In the genomic region with DNA sequence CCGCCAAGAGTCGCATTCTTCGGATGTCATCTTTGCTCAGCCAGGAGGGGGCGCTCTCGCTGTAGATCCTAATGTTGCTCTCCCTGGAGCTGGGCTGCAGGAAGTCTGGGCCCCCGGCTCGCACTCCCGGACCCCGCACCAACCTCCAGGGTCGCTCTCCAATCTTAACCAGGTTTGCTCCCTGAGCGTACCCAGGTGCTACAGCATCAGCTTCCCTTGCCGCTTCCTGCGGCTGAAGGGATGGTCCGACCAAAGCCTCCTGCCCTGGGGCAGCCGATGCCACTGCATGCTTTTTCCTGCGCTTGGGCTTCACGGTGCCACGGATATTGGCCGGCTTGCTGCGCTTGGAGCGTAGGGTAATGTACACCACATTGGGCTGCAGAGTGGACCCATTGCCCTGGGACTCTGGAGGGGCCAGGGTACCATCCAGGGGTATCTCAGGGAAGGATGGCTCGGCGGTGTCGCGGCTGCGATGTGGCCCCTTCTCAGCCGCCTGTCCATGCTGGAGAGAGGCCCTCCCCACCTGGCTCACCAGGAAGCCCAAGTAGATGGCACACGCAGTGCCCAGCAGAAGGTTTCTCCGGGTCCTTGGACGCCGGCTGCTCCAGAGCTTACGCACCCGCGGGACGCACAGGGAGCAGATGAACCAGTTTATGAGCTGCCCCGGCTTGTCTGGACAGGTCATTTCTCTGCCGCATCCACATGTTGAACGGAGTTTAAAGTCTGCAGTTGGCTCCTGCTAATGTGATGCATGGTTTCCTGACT, we compare ENCODE assay signal across 1 cellular context.
A peak's percentile ranks its signal among the peaks of the same experiment; 100 is the strongest.
TF ChIP-seq lines count a peak whose summit lies in the region.

No MANE protein-coding gene starts in this region.

TF ChIP-seq in HepG2, 621 proteins besides CTCF, POLR2A, EP300 and RAD21 (continued from another document and continues in another):
- TF ChIP-seq EED (CRISPR knock-in tag; IDR thresholded peaks at IDR 0.05) (no peak), ZFP41 (CRISPR knock-in tag; IDR thresholded peaks at IDR 0.05; ENCODE audit: borderline replicate concordance) (no peak; the same call in 1 of the 2 replicates), ELF1 (CRISPR knock-in tag; IDR thresholded peaks at IDR 0.05) (no peak), ATF7 (IDR thresholded peaks at IDR 0.05) (no peak), ATF7 (CRISPR knock-in tag; IDR thresholded peaks at IDR 0.05) (no peak; the same call in 1 of the 2 replicates), PHF21A (CRISPR knock-in tag; IDR thresholded peaks at IDR 0.05) (no peak), ZFP90 (CRISPR knock-in tag; IDR thresholded peaks at IDR 0.05; ENCODE audit: borderline replicate concordance) (no peak; the same call in none of the 2 replicates), TCF7 (IDR thresholded peaks at IDR 0.05; ENCODE audit: low read depth) (no peak), REPIN1 (CRISPR knock-in tag; IDR thresholded peaks at IDR 0.05; ENCODE audit: borderline replicate concordance, low read depth) (no peak), CHCHD3 (CRISPR knock-in tag; IDR thresholded peaks at IDR 0.05) (no peak), RCOR2 (CRISPR knock-in tag; IDR thresholded peaks at IDR 0.05) (peak; percentile 83; the same call in 1 of the 2 replicates), RBAK (CRISPR knock-in tag; IDR thresholded peaks at IDR 0.05) (no peak), ISX (CRISPR knock-in tag; conservative IDR thresholded peaks at IDR 0.05) (no peak), CEBPB (IDR thresholded peaks at IDR 0.05; ENCODE audit: borderline replicate concordance, low read depth, low read length) (no peak), HHEX (CRISPR knock-in tag; IDR thresholded peaks at IDR 0.05) (no peak), GLI4 (CRISPR knock-in tag; IDR thresholded peaks at IDR 0.05; ENCODE audit: borderline replicate concordance) (no peak; the same call in 1 of the 2 replicates), ZNF530 (CRISPR knock-in tag; IDR thresholded peaks at IDR 0.05; ENCODE audit: low read depth) (no peak), NFIB (CRISPR knock-in tag; IDR thresholded peaks at IDR 0.05; ENCODE audit: borderline replicate concordance) (no peak), MTA3 (CRISPR knock-in tag; IDR thresholded peaks at IDR 0.05) (no peak), CHD2 (IDR thresholded peaks at IDR 0.05; ENCODE audit: low read depth, low read length) (no peak), PAWR (CRISPR knock-in tag; IDR thresholded peaks at IDR 0.05; ENCODE audit: borderline replicate concordance) (no peak), PAF1 (CRISPR knock-in tag; IDR thresholded peaks at IDR 0.05) (no peak), ZNF264 (CRISPR knock-in tag; IDR thresholded peaks at IDR 0.05) (0 out of 2 replicates have a peak, but pooled peaks have one; percentile 29), NCOR1 (IDR thresholded peaks at IDR 0.05; ENCODE audit: borderline replicate concordance, low read length) (no peak), ZNF605 (CRISPR knock-in tag; IDR thresholded peaks at IDR 0.05) (peak; percentile 69), ZNF556 (CRISPR knock-in tag; IDR thresholded peaks at IDR 0.05; ENCODE audit: borderline replicate concordance) (peak; percentile 72), SALL2 (CRISPR knock-in tag; IDR thresholded peaks at IDR 0.05) (no peak; the same call in 1 of the 2 replicates), MXI1 (IDR thresholded peaks at IDR 0.05; ENCODE audit: borderline replicate concordance, low read depth, low read length) (no peak), ARNTL (CRISPR knock-in tag; IDR thresholded peaks at IDR 0.05) (no peak), ZNF256 (CRISPR knock-in tag; conservative IDR thresholded peaks at IDR 0.05) (no peak), ZFP36 (IDR thresholded peaks at IDR 0.05; ENCODE audit: borderline replicate concordance, low read depth, low read length, partially characterized antibody) (no peak), HMGA1 (CRISPR knock-in tag; conservative IDR thresholded peaks at IDR 0.05) (no peak), ZNF136 (CRISPR knock-in tag; IDR thresholded peaks at IDR 0.05; ENCODE audit: low read depth) (no peak), FOXO1 (CRISPR knock-in tag; IDR thresholded peaks at IDR 0.05) (peak; percentile 40; the same call in 1 of the 2 replicates)
- TF ChIP-seq, protein P1, sequence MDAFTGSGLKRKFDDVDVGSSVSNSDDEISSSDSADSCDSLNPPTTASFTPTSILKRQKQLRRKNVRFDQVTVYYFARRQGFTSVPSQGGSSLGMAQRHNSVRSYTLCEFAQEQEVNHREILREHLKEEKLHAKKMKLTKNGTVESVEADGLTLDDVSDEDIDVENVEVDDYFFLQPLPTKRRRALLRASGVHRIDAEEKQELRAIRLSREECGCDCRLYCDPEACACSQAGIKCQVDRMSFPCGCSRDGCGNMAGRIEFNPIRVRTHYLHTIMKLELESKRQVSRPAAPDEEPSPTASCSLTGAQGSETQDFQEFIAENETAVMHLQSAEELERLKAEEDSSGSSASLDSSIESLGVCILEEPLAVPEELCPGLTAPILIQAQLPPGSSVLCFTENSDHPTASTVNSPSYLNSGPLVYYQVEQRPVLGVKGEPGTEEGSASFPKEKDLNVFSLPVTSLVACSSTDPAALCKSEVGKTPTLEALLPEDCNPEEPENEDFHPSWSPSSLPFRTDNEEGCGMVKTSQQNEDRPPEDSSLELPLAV (CRISPR knock-in tag; conservative IDR thresholded peaks at IDR 0.05; ENCODE audit: low read depth): no peak
- TF ChIP-seq, protein P2, sequence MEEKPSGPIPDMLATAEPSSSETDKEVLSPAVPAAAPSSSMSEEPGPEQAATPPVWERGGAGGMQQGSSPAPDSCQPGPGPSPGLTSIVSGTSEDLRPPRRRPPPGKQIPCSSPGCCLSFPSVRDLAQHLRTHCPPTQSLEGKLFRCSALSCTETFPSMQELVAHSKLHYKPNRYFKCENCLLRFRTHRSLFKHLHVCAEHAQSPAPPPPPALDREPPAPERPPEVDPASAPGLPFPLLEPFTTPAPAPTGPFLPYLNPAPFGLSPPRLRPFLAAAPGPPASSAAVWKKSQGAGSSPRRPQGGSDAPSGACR (CRISPR knock-in tag; IDR thresholded peaks at IDR 0.05): no peak
- TF ChIP-seq, protein P3, sequence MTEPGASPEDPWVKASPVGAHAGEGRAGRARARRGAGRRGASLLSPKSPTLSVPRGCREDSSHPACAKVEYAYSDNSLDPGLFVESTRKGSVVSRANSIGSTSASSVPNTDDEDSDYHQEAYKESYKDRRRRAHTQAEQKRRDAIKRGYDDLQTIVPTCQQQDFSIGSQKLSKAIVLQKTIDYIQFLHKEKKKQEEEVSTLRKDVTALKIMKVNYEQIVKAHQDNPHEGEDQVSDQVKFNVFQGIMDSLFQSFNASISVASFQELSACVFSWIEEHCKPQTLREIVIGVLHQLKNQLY (CRISPR knock-in tag; IDR thresholded peaks at IDR 0.05): no peak
- TF ChIP-seq, protein P4, sequence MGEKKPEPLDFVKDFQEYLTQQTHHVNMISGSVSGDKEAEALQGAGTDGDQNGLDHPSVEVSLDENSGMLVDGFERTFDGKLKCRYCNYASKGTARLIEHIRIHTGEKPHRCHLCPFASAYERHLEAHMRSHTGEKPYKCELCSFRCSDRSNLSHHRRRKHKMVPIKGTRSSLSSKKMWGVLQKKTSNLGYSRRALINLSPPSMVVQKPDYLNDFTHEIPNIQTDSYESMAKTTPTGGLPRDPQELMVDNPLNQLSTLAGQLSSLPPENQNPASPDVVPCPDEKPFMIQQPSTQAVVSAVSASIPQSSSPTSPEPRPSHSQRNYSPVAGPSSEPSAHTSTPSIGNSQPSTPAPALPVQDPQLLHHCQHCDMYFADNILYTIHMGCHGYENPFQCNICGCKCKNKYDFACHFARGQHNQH (CRISPR knock-in tag; IDR thresholded peaks at IDR 0.05): no peak
- TF ChIP-seq, protein P5, sequence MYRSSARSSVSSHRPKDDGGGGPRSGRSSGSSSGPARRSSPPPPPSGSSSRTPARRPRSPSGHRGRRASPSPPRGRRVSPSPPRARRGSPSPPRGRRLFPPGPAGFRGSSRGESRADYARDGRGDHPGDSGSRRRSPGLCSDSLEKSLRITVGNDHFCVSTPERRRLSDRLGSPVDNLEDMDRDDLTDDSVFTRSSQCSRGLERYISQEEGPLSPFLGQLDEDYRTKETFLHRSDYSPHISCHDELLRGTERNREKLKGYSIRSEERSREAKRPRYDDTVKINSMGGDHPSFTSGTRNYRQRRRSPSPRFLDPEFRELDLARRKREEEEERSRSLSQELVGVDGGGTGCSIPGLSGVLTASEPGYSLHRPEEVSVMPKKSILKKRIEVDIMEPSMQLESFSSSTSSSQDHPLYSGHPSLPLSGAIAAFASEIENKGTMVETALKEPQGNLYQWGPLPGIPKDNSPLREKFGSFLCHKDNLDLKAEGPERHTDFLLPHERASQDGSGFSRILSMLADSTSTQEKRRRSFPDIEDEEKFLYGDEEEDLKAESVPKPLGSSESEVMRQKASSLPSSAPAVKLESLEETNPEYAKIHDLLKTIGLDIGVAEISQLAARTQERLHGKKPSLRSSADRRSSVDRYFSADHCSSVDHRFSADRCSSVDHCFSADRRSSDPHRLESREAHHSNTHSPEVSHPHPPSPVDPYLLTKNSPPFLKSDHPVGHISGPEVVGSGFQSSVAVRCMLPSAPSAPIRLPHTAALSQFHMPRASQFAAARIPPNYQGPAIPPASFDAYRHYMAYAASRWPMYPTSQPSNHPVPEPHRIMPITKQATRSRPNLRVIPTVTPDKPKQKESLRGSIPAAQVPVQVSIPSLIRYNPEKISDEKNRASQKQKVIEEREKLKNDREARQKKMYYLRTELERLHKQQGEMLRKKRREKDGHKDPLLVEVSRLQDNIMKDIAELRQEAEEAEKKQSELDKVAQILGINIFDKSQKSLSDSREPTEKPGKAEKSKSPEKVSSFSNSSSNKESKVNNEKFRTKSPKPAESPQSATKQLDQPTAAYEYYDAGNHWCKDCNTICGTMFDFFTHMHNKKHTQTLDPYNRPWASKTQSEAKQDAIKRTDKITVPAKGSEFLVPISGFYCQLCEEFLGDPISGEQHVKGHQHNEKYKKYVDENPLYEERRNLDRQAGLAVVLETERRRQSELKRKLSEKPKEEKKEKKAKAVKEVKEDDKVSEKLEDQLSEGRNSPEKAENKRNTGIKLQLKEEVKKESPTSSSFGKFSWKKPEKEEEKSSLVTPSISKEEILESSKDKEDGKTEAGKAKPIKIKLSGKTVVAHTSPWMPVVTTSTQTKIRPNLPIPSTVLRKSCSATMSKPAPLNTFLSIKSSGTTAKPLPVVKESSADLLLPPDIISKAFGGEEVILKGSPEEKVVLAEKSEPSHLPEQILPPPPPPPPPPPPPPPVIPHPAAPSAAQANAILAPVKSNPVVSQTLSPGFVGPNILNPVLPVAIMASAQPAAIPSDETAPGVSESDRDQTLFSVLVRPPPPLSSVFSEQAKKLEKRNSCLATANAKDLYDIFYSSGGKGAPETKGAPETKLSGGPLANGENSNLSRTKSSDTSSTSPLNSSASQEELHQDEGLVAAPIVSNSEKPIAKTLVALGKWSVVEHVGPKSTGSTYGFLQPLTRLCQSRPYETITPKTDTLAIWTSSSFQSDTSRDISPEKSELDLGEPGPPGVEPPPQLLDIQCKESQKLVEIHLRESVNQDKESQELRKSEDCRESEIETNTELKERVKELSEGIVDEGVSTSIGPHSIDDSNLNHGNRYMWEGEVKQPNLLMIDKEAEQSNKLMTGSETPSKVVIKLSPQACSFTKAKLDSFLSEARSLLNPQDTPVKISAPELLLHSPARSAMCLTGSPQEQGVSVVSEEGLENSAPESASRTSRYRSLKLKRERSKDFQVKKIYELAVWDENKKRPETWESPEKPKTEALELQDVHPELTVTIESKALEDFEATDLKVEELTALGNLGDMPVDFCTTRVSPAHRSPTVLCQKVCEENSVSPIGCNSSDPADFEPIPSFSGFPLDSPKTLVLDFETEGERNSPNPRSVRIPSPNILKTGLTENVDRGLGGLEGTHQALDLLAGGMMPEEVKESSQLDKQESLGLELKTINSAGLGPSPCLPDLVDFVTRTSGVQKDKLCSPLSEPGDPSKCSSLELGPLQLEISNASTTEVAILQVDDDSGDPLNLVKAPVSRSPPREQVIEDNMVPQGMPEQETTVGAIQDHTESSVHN (CRISPR knock-in tag; IDR thresholded peaks at IDR 0.05): peak; percentile 64; the same call in 1 of the 2 replicates
- TF ChIP-seq, protein P6, sequence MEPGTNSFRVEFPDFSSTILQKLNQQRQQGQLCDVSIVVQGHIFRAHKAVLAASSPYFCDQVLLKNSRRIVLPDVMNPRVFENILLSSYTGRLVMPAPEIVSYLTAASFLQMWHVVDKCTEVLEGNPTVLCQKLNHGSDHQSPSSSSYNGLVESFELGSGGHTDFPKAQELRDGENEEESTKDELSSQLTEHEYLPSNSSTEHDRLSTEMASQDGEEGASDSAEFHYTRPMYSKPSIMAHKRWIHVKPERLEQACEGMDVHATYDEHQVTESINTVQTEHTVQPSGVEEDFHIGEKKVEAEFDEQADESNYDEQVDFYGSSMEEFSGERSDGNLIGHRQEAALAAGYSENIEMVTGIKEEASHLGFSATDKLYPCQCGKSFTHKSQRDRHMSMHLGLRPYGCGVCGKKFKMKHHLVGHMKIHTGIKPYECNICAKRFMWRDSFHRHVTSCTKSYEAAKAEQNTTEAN (CRISPR knock-in tag; conservative IDR thresholded peaks at IDR 0.05): no peak
- TF ChIP-seq, protein P7, sequence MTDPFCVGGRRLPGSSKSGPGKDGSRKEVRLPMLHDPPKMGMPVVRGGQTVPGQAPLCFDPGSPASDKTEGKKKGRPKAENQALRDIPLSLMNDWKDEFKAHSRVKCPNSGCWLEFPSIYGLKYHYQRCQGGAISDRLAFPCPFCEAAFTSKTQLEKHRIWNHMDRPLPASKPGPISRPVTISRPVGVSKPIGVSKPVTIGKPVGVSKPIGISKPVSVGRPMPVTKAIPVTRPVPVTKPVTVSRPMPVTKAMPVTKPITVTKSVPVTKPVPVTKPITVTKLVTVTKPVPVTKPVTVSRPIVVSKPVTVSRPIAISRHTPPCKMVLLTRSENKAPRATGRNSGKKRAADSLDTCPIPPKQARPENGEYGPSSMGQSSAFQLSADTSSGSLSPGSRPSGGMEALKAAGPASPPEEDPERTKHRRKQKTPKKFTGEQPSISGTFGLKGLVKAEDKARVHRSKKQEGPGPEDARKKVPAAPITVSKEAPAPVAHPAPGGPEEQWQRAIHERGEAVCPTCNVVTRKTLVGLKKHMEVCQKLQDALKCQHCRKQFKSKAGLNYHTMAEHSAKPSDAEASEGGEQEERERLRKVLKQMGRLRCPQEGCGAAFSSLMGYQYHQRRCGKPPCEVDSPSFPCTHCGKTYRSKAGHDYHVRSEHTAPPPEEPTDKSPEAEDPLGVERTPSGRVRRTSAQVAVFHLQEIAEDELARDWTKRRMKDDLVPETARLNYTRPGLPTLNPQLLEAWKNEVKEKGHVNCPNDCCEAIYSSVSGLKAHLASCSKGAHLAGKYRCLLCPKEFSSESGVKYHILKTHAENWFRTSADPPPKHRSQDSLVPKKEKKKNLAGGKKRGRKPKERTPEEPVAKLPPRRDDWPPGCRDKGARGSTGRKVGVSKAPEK (CRISPR knock-in tag; IDR thresholded peaks at IDR 0.05; ENCODE audit: borderline replicate concordance): no peak
- TF ChIP-seq, protein P8, sequence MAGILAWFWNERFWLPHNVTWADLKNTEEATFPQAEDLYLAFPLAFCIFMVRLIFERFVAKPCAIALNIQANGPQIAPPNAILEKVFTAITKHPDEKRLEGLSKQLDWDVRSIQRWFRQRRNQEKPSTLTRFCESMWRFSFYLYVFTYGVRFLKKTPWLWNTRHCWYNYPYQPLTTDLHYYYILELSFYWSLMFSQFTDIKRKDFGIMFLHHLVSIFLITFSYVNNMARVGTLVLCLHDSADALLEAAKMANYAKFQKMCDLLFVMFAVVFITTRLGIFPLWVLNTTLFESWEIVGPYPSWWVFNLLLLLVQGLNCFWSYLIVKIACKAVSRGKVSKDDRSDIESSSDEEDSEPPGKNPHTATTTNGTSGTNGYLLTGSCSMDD (CRISPR knock-in tag; IDR thresholded peaks at IDR 0.05): no peak
- TF ChIP-seq, protein P9, sequence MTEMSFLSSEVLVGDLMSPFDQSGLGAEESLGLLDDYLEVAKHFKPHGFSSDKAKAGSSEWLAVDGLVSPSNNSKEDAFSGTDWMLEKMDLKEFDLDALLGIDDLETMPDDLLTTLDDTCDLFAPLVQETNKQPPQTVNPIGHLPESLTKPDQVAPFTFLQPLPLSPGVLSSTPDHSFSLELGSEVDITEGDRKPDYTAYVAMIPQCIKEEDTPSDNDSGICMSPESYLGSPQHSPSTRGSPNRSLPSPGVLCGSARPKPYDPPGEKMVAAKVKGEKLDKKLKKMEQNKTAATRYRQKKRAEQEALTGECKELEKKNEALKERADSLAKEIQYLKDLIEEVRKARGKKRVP (CRISPR knock-in tag; IDR thresholded peaks at IDR 0.05): no peak
